In genomic region chr7:159024280-159024951, GRCh38 we compare ENCODE assay signal across 15 cellular contexts.
"Had no signal": no experiment of that assay in that cellular context is flagged by ENCODE, and none has a peak within 500 bp of the region (broad histone marks: within the 10 kb centered on the region; RNA-seq: fewer than 3 reads in every experiment).

No MANE protein-coding gene starts in this region.

- H3K27me3 ChIP-seq: right atrium auricular region had no signal

- ATAC-seq: activated CD4-positive, alpha-beta T cell treated with anti-CD3 and anti-CD28 coated beads for 36 hours; left lobe of liver; WTC11 had no signal

- H3K9me3 ChIP-seq: prostate gland, right atrium auricular region, stomach, thoracic aorta had no signal

- DNase-seq: activated CD4-positive, alpha-beta T cell treated with anti-CD3 and anti-CD28 coated beads for 36 hours; activated CD4-positive, alpha-beta T cell treated with anti-CD3 and anti-CD28 coated beads, Interleukin-2, amount 50 U/mL, for 48 hours; foreskin melanocyte; glutamatergic neuron; hypothalamus; stimulated activated CD4-positive, alpha-beta T cell treated with anti-CD3 and anti-CD28 coated beads, Interleukin-4, amount 100 ng/mL, for 1 hour; stomach had no signal

- H3K36me3 ChIP-seq: prostate gland, right atrium auricular region, stomach, thoracic aorta had no signal

- H3K27ac ChIP-seq: dorsolateral prefrontal cortex, prostate gland, right atrium auricular region, stomach, thoracic aorta had no signal

- H3K4me2 ChIP-seq: smooth muscle cell had no signal

- FAIRE-seq: keratinocyte had no signal

- H3K4me3 ChIP-seq: dorsolateral prefrontal cortex, prostate gland, right atrium auricular region, smooth muscle cell, stomach, thoracic aorta had no signal
